ENCODE assay signal across 8 cellular contexts in the genomic region with DNA sequence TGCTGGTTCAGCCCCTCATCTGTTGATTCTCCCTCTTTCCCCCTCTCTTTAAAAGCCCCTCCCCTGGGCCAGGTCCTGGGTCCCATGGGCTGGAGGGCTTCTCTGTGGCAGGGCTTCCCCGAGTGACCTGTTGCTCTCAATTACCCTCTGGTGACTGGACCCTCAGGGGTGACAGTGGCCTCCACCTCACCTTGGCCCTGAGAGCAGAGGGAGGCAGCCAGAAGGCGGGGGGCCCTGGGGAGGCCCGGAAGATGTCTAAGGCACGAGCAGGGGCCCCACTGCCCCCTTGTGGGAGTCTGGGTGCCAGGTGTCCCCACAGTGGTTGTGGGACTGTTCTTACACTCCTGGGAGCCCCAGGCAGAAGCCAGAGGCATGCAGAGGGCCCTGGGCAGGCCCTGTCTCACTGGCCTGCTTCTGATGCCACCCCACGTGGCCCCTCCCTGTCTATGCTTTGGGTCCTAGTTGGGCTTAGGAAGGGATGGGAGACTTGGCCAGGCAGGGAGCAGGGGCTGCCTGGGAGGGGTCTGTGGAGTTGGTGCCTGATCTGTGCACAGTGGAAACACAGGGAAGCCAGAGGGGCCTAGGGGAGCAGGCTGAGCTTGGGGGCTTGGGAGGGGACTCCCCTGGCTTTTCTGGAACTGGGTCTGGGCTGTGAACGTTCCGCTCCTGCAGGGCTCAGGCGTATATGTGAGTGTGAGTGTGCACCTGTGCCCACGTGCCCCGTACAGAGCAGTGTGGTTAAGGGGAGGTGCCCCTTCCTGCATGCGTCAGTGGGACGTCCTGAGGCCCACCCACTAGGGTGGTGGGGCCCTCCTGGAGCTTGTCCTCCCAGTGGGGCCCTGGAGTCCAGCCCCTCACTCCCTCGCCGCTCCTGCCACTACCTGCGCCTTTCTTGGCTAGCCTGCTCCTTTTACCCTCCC.
DNase-seq lines count a peak whose midpoint lies in the region; ATAC-seq and TF ChIP-seq lines count a peak whose summit lies in the region.
"Not testable (repeated sequence)": the region's sequence is repeated elsewhere in the genome, so short reads cannot be mapped to it uniquely, and the experiment has no call there.

No MANE protein-coding gene starts in this region.

- peak overlapping the region; percentile 78 to 98 (median 90) for H3K27ac Mint-ChIP-seq in IgD-negative memory B cell
- H3K27ac Mint-ChIP-seq in effector memory CD8-positive, alpha-beta T cell = not testable (repeated sequence)

- ATAC-seq in GM19463 (IDR thresholded peaks at IDR 0.05; ENCODE audit: unreplicated experiment) (peak; percentile 50), HG02678 (IDR thresholded peaks at IDR 0.05; ENCODE audit: unreplicated experiment) (peak; percentile 40)
- ATAC-seq in activated CD4-positive, CD25-positive, alpha-beta regulatory T cell treated with anti-CD3 and anti-CD28 coated beads, Interleukin-2, amount 50 U/mL, for 24 hours = peak; percentile 21 to 37
- ATAC-seq in effector memory CD8-positive, alpha-beta T cell (replicated peaks) = peak; percentile 56
- not testable (repeated sequence) for ATAC-seq in omental fat pad (ENCODE audit: low FRiP score)

- H3K4me3 Mint-ChIP-seq in IgD-negative memory B cell = peak overlapping the region; percentile 21 to 84 (median 70)
- H3K4me3 Mint-ChIP-seq in effector memory CD8-positive, alpha-beta T cell = not testable (repeated sequence)

- H3K36me3 ChIP-seq in BLaER1 = not testable (repeated sequence)

- in situ Hi-C loops in GM13976 (cut with MboI; ENCODE audit: low sequenced_read_pairs, unreplicated experiment) = loop anchor here (5.0 kb wide), 1 partner anchor 119 kb away; no protein-coding TSS in a partner anchor

- H3K27me3 ChIP-seq in BLaER1 = not testable (repeated sequence)

- not testable (repeated sequence) for H3K27me3 Mint-ChIP-seq in IgD-negative memory B cell; effector memory CD8-positive, alpha-beta T cell

- TF ChIP-seq CTCF in GM13976 (IDR thresholded peaks at IDR 0.05; ENCODE audit: borderline replicate concordance, control extremely low read depth, extremely low read depth, insufficient read depth, missing control alignments) = peak; percentile 55
- not testable (repeated sequence) for TF ChIP-seq CTCF in omental fat pad (IDR thresholded peaks at IDR 0.05)

- 0 out of 2 replicates have a peak overlapping the region, but pooled peaks have one; percentile 19 for H3K9ac ChIP-seq in BLaER1

- H3K36me3 Mint-ChIP-seq in IgD-negative memory B cell; effector memory CD8-positive, alpha-beta T cell (ENCODE audit: insufficient read depth): not testable (repeated sequence)

- peaks cover 16 to 23% (median 20%) of the 10 kb centered on the region in 3 donors for H3K4me1 Mint-ChIP-seq in IgD-negative memory B cell
- not testable (repeated sequence) for H3K4me1 Mint-ChIP-seq in effector memory CD8-positive, alpha-beta T cell (ENCODE audit: low read depth in 2 of 2)

- H4K20me1 ChIP-seq in BLaER1 = not testable (repeated sequence)

- peak; percentile 63 for DNase-seq in GM13976 (ENCODE audit: low spot score)
- DNase-seq in effector memory CD8-positive, alpha-beta T cell = not testable (repeated sequence)
- DNase-seq in omental fat pad (ENCODE audit: low spot score) = peak; percentile 7

- H3K9me3 ChIP-seq in BLaER1 = not testable (repeated sequence)

- H3K27ac ChIP-seq in BLaER1 = peak overlapping the region; percentile 64; the same call in 1 of the 2 replicates

- H3K4me3 ChIP-seq in BLaER1 = not testable (repeated sequence)

- H3K9me3 Mint-ChIP-seq in IgD-negative memory B cell; effector memory CD8-positive, alpha-beta T cell: not testable (repeated sequence)

- peak overlapping the region; percentile 61 for H3K4me2 ChIP-seq in BLaER1

- H3K4me1 ChIP-seq in BLaER1 = peaks cover 20% of the 10 kb centered on the region
